In genomic region chr12:114054982-114055381, GRCh38 we compare ENCODE assay signal across 34 cellular contexts.
"Had no signal": no experiment of that assay in that cellular context is flagged by ENCODE, and none has a peak within 500 bp of the region (broad histone marks: within the 10 kb centered on the region; RNA-seq: fewer than 3 reads in every experiment).

No MANE protein-coding gene starts in this region.

- DNase-seq: activated B cell treated with CpG ODN at 0.5 μM for 24 hours; activated CD4-positive, alpha-beta memory T cell treated with anti-CD3 and anti-CD28 coated beads for 36 hours; activated CD4-positive, alpha-beta T cell treated with anti-CD3 and anti-CD28 coated beads for 4 hours; activated CD4-positive, alpha-beta T cell treated with anti-CD3 and anti-CD28 coated beads, Interleukin-2, amount 10 ng/mL, durations not matched to agents 24 days and 14 days; activated CD4-positive, alpha-beta T cell treated with anti-CD3 and anti-CD28 coated beads, Interleukin-2, amount 50 U/mL, for 1 hour; activated CD4-positive, alpha-beta T cell treated with anti-CD3 and anti-CD28 coated beads, Interleukin-2, amount 50 U/mL, for 4 hours; activated CD4-positive, CD25-positive, alpha-beta regulatory T cell treated with anti-CD3 and anti-CD28 coated beads, Interleukin-2, amount 50 U/mL, for 72 hours; activated CD8-positive, alpha-beta memory T cell treated with anti-CD3 and anti-CD28 coated beads, Interleukin-2, amount 50 U/mL, for 4 hours; activated CD8-positive, alpha-beta T cell treated with anti-CD3 and anti-CD28 coated beads for 36 hours; activated gamma-delta T cell; activated naive CD4-positive, alpha-beta T cell treated with anti-CD3 and anti-CD28 coated beads, Interleukin-2, amount 10 ng/mL, durations not matched to agents 7 days and 5 days; activated naive CD4-positive, alpha-beta T cell treated with Interleukin-2 at 50 U/mL for 16 hours; activated naive CD8-positive, alpha-beta T cell treated with anti-CD3 and anti-CD28 coated beads, Interleukin-2, amount 10 ng/mL, durations not matched to agents 7 days and 5 days; activated naive CD8-positive, alpha-beta T cell treated with anti-CD3 and anti-CD28 coated beads, Interleukin-2, amount 50 U/mL, for 24 hours; activated T-cell treated with anti-CD3 and anti-CD28 coated beads for 4 hours; activated T-cell treated with anti-CD3 and anti-CD28 coated beads, Interleukin-2, amount 50 U/mL, for 1 hour; activated T-cell treated with anti-CD3 and anti-CD28 coated beads, Interleukin-2, amount 50 U/mL, for 4 hours; activated T-cell treated with anti-CD3 and anti-CD28 coated beads, Interleukin-2, amount 50 U/mL, for 72 hours; amygdala; anterior cingulate cortex; central memory CD4-positive, alpha-beta T cell; T-helper 1 cell; T-helper 2 cell; T-helper 9 cell had no signal

- H3K27ac ChIP-seq: ascending aorta, VCaP had no signal

- H3K36me3 ChIP-seq: ascending aorta had no signal

- H3K27me3 ChIP-seq: ascending aorta had no signal

- H3K27ac Mint-ChIP-seq: activated B cell treated with CpG ODN at 0.5 μM for 24 hours; activated CD4-positive, alpha-beta memory T cell treated with anti-CD3 and anti-CD28 coated beads for 36 hours; activated CD4-positive, alpha-beta T cell treated with anti-CD3 and anti-CD28 coated beads, Interleukin-2, amount 10 ng/mL, durations not matched to agents 24 days and 14 days; activated CD8-positive, alpha-beta T cell treated with anti-CD3 and anti-CD28 coated beads for 36 hours; activated naive CD4-positive, alpha-beta T cell treated with anti-CD3 and anti-CD28 coated beads, Interleukin-2, amount 10 ng/mL, durations not matched to agents 7 days and 5 days; activated naive CD4-positive, alpha-beta T cell treated with anti-CD3 and anti-CD28 coated beads, Interleukin-2, amount 50 U/mL, for 24 hours; activated naive CD8-positive, alpha-beta T cell; activated naive CD8-positive, alpha-beta T cell treated with anti-CD3 and anti-CD28 coated beads, Interleukin-2, amount 10 ng/mL, durations not matched to agents 7 days and 5 days; activated naive CD8-positive, alpha-beta T cell treated with anti-CD3 and anti-CD28 coated beads, Interleukin-2, amount 50 U/mL, for 24 hours; activated T-cell treated with anti-CD3 and anti-CD28 coated beads, Interleukin-2, amount 50 U/mL, for 72 hours; activated T-helper 1 cell treated with anti-CD3 and anti-CD28 coated beads, Interleukin-12 subunit alpha, Interleukin-12 subunit beta, Interleukin-2, Interleukin-4 antibody, amounts not matched to agents 30 ng/mL and 10 ng/mL and 1 ng/mL, durations not matched to agents 14 hours and 24 hours and 36 hours; activated T-helper 17 cell treated with anti-CD3 and anti-CD28 coated beads, Interleukin-2, amount 50 U/mL, for 72 hours; brain; T-helper 1 cell treated with Interleukin-12 subunit alpha and Interleukin-12 subunit beta and Interleukin-4 antibody, amounts not matched to agents 30 μg/mL and 1 μg/mL, for 36 hours; T-helper 2 cell treated with Interferon-gamma antibody and Interleukin-4, amounts not matched to agents 5 μg/mL and 100 μg/mL, for 36 hours had no signal

- FAIRE-seq: TTC549 had no signal

- H3K4me1 ChIP-seq: ascending aorta had no signal

- H3K9me3 ChIP-seq: ascending aorta had no signal

- H3K4me3 ChIP-seq: ascending aorta had no signal

- H3K9me3 Mint-ChIP-seq: activated B cell treated with CpG ODN at 0.5 μM for 24 hours; activated CD4-positive, alpha-beta memory T cell treated with anti-CD3 and anti-CD28 coated beads for 36 hours; activated CD4-positive, alpha-beta T cell treated with anti-CD3 and anti-CD28 coated beads, Interleukin-2, amount 10 ng/mL, durations not matched to agents 24 days and 14 days; activated CD8-positive, alpha-beta T cell treated with anti-CD3 and anti-CD28 coated beads for 36 hours; activated naive CD4-positive, alpha-beta T cell treated with anti-CD3 and anti-CD28 coated beads, Interleukin-2, amount 10 ng/mL, durations not matched to agents 7 days and 5 days; activated naive CD4-positive, alpha-beta T cell treated with anti-CD3 and anti-CD28 coated beads, Interleukin-2, amount 50 U/mL, for 24 hours; activated naive CD8-positive, alpha-beta T cell treated with anti-CD3 and anti-CD28 coated beads, Interleukin-2, amount 10 ng/mL, durations not matched to agents 7 days and 5 days; activated T-cell treated with anti-CD3 and anti-CD28 coated beads, Interleukin-2, amount 50 U/mL, for 4 hours; activated T-cell treated with anti-CD3 and anti-CD28 coated beads, Interleukin-2, amount 50 U/mL, for 72 hours; activated T-helper 1 cell treated with anti-CD3 and anti-CD28 coated beads, Interleukin-12 subunit alpha, Interleukin-12 subunit beta, Interleukin-2, Interleukin-4 antibody, amounts not matched to agents 30 ng/mL and 10 ng/mL and 1 ng/mL, durations not matched to agents 14 hours and 24 hours and 36 hours; activated T-helper 17 cell treated with anti-CD3 and anti-CD28 coated beads, Interleukin-2, amount 50 U/mL, for 72 hours; brain; T-helper 1 cell treated with Interleukin-12 subunit alpha and Interleukin-12 subunit beta and Interleukin-4 antibody, amounts not matched to agents 30 μg/mL and 1 μg/mL, for 36 hours; T-helper 2 cell treated with Interferon-gamma antibody and Interleukin-4, amounts not matched to agents 5 μg/mL and 100 μg/mL, for 36 hours had no signal

- H3K27me3 Mint-ChIP-seq: activated CD4-positive, alpha-beta memory T cell treated with anti-CD3 and anti-CD28 coated beads for 36 hours; activated CD4-positive, alpha-beta T cell treated with anti-CD3 and anti-CD28 coated beads, Interleukin-2, amount 10 ng/mL, durations not matched to agents 24 days and 14 days; activated naive CD4-positive, alpha-beta T cell treated with anti-CD3 and anti-CD28 coated beads, Interleukin-2, amount 10 ng/mL, durations not matched to agents 7 days and 5 days; activated naive CD4-positive, alpha-beta T cell treated with anti-CD3 and anti-CD28 coated beads, Interleukin-2, amount 50 U/mL, for 24 hours; activated naive CD8-positive, alpha-beta T cell treated with anti-CD3 and anti-CD28 coated beads, Interleukin-2, amount 10 ng/mL, durations not matched to agents 7 days and 5 days; activated naive CD8-positive, alpha-beta T cell treated with anti-CD3 and anti-CD28 coated beads, Interleukin-2, amount 50 U/mL, for 24 hours had no signal

- ATAC-seq: activated CD8-positive, alpha-beta T cell treated with anti-CD3 and anti-CD28 coated beads for 36 hours; activated naive CD8-positive, alpha-beta T cell treated with anti-CD3 and anti-CD28 coated beads, Interleukin-2, amount 50 U/mL, for 24 hours; activated T-cell treated with anti-CD3 and anti-CD28 coated beads, Interleukin-2, amount 50 U/mL, for 4 hours; activated T-cell treated with anti-CD3 and anti-CD28 coated beads, Interleukin-2, amount 50 U/mL, for 72 hours; activated T-helper 17 cell treated with anti-CD3 and anti-CD28 coated beads, Interleukin-2, amount 50 U/mL, for 72 hours had no signal

- H3K4me1 Mint-ChIP-seq: activated B cell treated with CpG ODN at 0.5 μM for 24 hours; activated CD4-positive, alpha-beta T cell treated with anti-CD3 and anti-CD28 coated beads, Interleukin-2, amount 10 ng/mL, durations not matched to agents 24 days and 14 days; activated naive CD4-positive, alpha-beta T cell treated with anti-CD3 and anti-CD28 coated beads, Interleukin-2, amount 10 ng/mL, durations not matched to agents 7 days and 5 days; activated naive CD4-positive, alpha-beta T cell treated with anti-CD3 and anti-CD28 coated beads, Interleukin-2, amount 50 U/mL, for 24 hours; activated naive CD8-positive, alpha-beta T cell treated with anti-CD3 and anti-CD28 coated beads, Interleukin-2, amount 10 ng/mL, durations not matched to agents 7 days and 5 days; activated naive CD8-positive, alpha-beta T cell treated with anti-CD3 and anti-CD28 coated beads, Interleukin-2, amount 50 U/mL, for 24 hours; activated T-helper 17 cell treated with anti-CD3 and anti-CD28 coated beads, Interleukin-2, amount 50 U/mL, for 72 hours; brain had no signal

- H3K4me3 Mint-ChIP-seq: activated B cell treated with CpG ODN at 0.5 μM for 24 hours; activated CD4-positive, alpha-beta memory T cell treated with anti-CD3 and anti-CD28 coated beads for 36 hours; activated CD4-positive, alpha-beta T cell treated with anti-CD3 and anti-CD28 coated beads, Interleukin-2, amount 10 ng/mL, durations not matched to agents 24 days and 14 days; activated CD8-positive, alpha-beta T cell treated with anti-CD3 and anti-CD28 coated beads for 36 hours; activated naive CD4-positive, alpha-beta T cell treated with anti-CD3 and anti-CD28 coated beads, Interleukin-2, amount 10 ng/mL, durations not matched to agents 7 days and 5 days; activated naive CD4-positive, alpha-beta T cell treated with anti-CD3 and anti-CD28 coated beads, Interleukin-2, amount 50 U/mL, for 24 hours; activated naive CD8-positive, alpha-beta T cell; activated naive CD8-positive, alpha-beta T cell treated with anti-CD3 and anti-CD28 coated beads, Interleukin-2, amount 10 ng/mL, durations not matched to agents 7 days and 5 days; activated naive CD8-positive, alpha-beta T cell treated with anti-CD3 and anti-CD28 coated beads, Interleukin-2, amount 50 U/mL, for 24 hours; activated T-cell treated with anti-CD3 and anti-CD28 coated beads, Interleukin-2, amount 50 U/mL, for 4 hours; activated T-cell treated with anti-CD3 and anti-CD28 coated beads, Interleukin-2, amount 50 U/mL, for 72 hours; activated T-helper 1 cell treated with anti-CD3 and anti-CD28 coated beads, Interleukin-12 subunit alpha, Interleukin-12 subunit beta, Interleukin-2, Interleukin-4 antibody, amounts not matched to agents 30 ng/mL and 10 ng/mL and 1 ng/mL, durations not matched to agents 14 hours and 24 hours and 36 hours; activated T-helper 17 cell treated with anti-CD3 and anti-CD28 coated beads, Interleukin-2, amount 50 U/mL, for 72 hours; brain; T-helper 1 cell treated with Interleukin-12 subunit alpha and Interleukin-12 subunit beta and Interleukin-4 antibody, amounts not matched to agents 30 μg/mL and 1 μg/mL, for 36 hours; T-helper 2 cell treated with Interferon-gamma antibody and Interleukin-4, amounts not matched to agents 5 μg/mL and 100 μg/mL, for 36 hours had no signal

- H3K36me3 Mint-ChIP-seq: activated CD4-positive, alpha-beta memory T cell treated with anti-CD3 and anti-CD28 coated beads for 36 hours; activated naive CD4-positive, alpha-beta T cell treated with anti-CD3 and anti-CD28 coated beads, Interleukin-2, amount 10 ng/mL, durations not matched to agents 7 days and 5 days; activated naive CD4-positive, alpha-beta T cell treated with anti-CD3 and anti-CD28 coated beads, Interleukin-2, amount 50 U/mL, for 24 hours; activated naive CD8-positive, alpha-beta T cell; activated naive CD8-positive, alpha-beta T cell treated with anti-CD3 and anti-CD28 coated beads, Interleukin-2, amount 10 ng/mL, durations not matched to agents 7 days and 5 days; brain had no signal
